In the genomic region with DNA sequence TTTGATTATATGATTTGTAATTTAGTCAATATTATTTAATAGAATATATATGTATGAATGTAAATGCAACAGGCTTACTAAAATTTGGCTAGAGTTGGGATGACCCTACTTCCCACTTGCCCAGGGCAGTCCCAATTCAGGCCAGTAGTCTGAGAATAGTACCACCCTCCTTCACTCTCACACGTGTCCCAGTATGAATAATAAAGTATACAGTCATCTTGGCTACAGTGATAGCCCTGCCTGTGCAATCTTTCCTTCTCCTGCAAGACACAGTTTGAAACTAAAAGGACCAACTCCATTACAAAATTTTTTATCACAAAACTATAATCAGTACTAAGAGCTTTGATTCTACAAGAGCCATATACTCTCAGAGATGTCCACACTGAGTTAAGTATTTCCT, we compare ENCODE assay signal across 20 cellular contexts.
"Had no signal": no experiment of that assay in that cellular context is flagged by ENCODE, and none has a peak within 500 bp of the region (broad histone marks: within the 10 kb centered on the region; RNA-seq: fewer than 3 reads in every experiment).

No MANE protein-coding gene starts in this region.

- ATAC-seq: activated CD4-positive, alpha-beta T cell treated with anti-CD3 and anti-CD28 coated beads for 36 hours; K562; T-helper 17 cell had no signal

- H3K27ac Mint-ChIP-seq: activated CD4-positive, alpha-beta memory T cell treated with anti-CD3 and anti-CD28 coated beads, Interleukin-2, amount 10 ng/mL, durations not matched to agents 7 days and 5 days; activated CD4-positive, alpha-beta T cell treated with anti-CD3 and anti-CD28 coated beads for 36 hours; T-helper 17 cell had no signal

- H3K4me1 Mint-ChIP-seq: activated CD4-positive, alpha-beta memory T cell treated with anti-CD3 and anti-CD28 coated beads, Interleukin-2, amount 10 ng/mL, durations not matched to agents 7 days and 5 days; activated CD4-positive, alpha-beta T cell treated with anti-CD3 and anti-CD28 coated beads for 36 hours had no signal

- H3K9me3 Mint-ChIP-seq: activated CD4-positive, alpha-beta memory T cell treated with anti-CD3 and anti-CD28 coated beads, Interleukin-2, amount 10 ng/mL, durations not matched to agents 7 days and 5 days had no signal

- DNase-seq: activated CD4-positive, alpha-beta memory T cell treated with anti-CD3 and anti-CD28 coated beads, Interleukin-2, amount 10 ng/mL, durations not matched to agents 7 days and 5 days; activated CD4-positive, alpha-beta T cell treated with anti-CD3 and anti-CD28 coated beads for 36 hours; activated CD4-positive, alpha-beta T cell treated with anti-CD3 and anti-CD28 coated beads, Interleukin-2, amount 50 U/mL, for 1 hour; activated CD4-positive, CD25-positive, alpha-beta regulatory T cell; activated naive CD4-positive, alpha-beta T cell treated with anti-CD3 and anti-CD28 coated beads, Interleukin-2, amount 50 U/mL, for 16 hours; activated T-cell treated with anti-CD3 and anti-CD28 coated beads for 4 hours; amygdala; caudate nucleus; Kasumi-1; NCI-H1105 treated with DMSO at 0.1 percent for 48 hours; NCI-H1436 treated with DMSO at 0.1 percent for 48 hours; NCI-H187; NCI-H2081 treated with DMSO at 0.1 percent for 48 hours; NCI-H2227 treated with DMSO at 0.1 percent for 48 hours; NCI-H526; NCI-H82; SIG-M5; T-helper 17 cell; T-helper 9 cell had no signal

- H3K4me3 Mint-ChIP-seq: activated CD4-positive, alpha-beta memory T cell treated with anti-CD3 and anti-CD28 coated beads, Interleukin-2, amount 10 ng/mL, durations not matched to agents 7 days and 5 days; activated CD4-positive, alpha-beta T cell treated with anti-CD3 and anti-CD28 coated beads for 36 hours; T-helper 17 cell had no signal

- H3K27me3 Mint-ChIP-seq: activated CD4-positive, alpha-beta memory T cell treated with anti-CD3 and anti-CD28 coated beads, Interleukin-2, amount 10 ng/mL, durations not matched to agents 7 days and 5 days; activated CD4-positive, alpha-beta T cell treated with anti-CD3 and anti-CD28 coated beads for 36 hours; T-helper 17 cell had no signal

- H3K4me3 ChIP-seq: K562 had no signal
